ENCODE assay signal across 9 cellular contexts in genomic region chr6:168063431-168063830, GRCh38. TPM values are rescaled to one million over a fixed set of nuclear protein-coding genes. Genes with fewer than 3 reads are reported as not detected.
"Had no signal": no experiment of that assay in that cellular context is flagged by ENCODE, and none has a peak within 500 bp of the region (broad histone marks: within the 10 kb centered on the region; RNA-seq: fewer than 3 reads in every experiment).

No MANE protein-coding gene starts in this region.

- ATAC-seq: GM12878 had no signal

- H3K4me3 ChIP-seq: GM12878 had no signal

- FAIRE-seq: G401.6, GM12878, GM12891, GM12892, GM18507, GM19239 had no signal

- DNase-seq: GDM1, GF-D8 had no signal

RNA-seq across cellular contexts. Expression of gene FRMD1, which starts 15.6 kb away (rescaled TPM):
- total RNA-seq: G401, GM12878 had no signal
- polyA plus RNA-seq: GM12878 had no signal
